In the genomic region with DNA sequence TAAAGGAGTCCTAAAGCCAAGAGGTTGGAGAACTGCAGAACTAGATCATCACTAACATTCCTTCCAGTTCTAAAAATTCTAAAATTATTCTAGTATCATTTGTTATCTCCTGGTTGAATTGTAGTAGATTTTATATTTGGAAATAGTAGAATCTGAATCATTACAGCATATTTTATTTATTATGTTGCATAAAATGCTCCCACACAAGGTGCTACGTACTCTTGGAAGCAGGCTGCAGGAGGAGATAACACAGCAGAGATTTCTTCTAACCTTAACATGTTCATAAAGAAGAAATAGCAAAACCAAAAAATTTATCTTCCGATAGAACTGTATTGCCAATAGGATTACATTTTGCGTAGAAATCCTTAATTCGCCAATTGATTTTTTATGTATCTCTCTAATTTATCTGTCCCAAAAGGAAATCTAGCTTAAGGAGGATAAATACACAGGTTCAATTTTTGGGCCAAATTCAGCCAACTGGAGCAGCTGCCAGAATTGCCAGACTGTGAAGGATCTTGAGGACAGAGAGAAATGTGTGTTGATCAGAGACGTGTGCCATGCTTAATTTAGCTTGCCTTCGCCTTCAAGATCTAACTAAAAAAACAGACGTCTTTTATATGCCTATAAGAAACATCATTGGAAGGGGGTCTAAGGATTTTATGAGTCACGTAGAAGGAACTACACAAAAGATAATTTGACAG, we compare ENCODE assay signal across 9 cellular contexts.
"Had no signal": no experiment of that assay in that cellular context is flagged by ENCODE, and none has a peak within 500 bp of the region (broad histone marks: within the 10 kb centered on the region; RNA-seq: fewer than 3 reads in every experiment).

No MANE protein-coding gene starts in this region.

- DNase-seq: GM23248, GOT3, H7, H9, HCEC 1CT, HFFc6 had no signal

- H2AFZ ChIP-seq: GM23248, GM23338 had no signal

- H3K4me3 ChIP-seq: GM23248, GM23338, HAP-1 had no signal

- H3K9ac ChIP-seq: GM23248 had no signal

- ATAC-seq: GM23338, HCT116 had no signal

- H3K4me2 ChIP-seq: GM23338 had no signal

- H3K36me3 ChIP-seq: HAP-1 had no signal

- H3K27ac ChIP-seq: GM23248 had no signal
